Comparison of ENCODE assay signal across 1 cellular context in genomic region chr14:104798300-104799238, GRCh38.
TF ChIP-seq lines count a peak whose summit lies in the region.

No MANE protein-coding gene starts in this region.

TF ChIP-seq in HepG2, 621 proteins besides CTCF, POLR2A, EP300 and RAD21:
- TF ChIP-seq ZNF225 (CRISPR knock-in tag; IDR thresholded peaks at IDR 0.05) (no peak), KDM1A (CRISPR knock-in tag; IDR thresholded peaks at IDR 0.05) (peak; percentile 16; the same call in 1 of the 2 replicates), ZNF629 (CRISPR knock-in tag; conservative IDR thresholded peaks at IDR 0.05) (peak; percentile 94), TEAD3 (CRISPR knock-in tag; optimal IDR thresholded peaks at IDR 0.05; ENCODE audit: borderline replicate concordance) (no peak), ZNF180 (CRISPR knock-in tag; IDR thresholded peaks at IDR 0.05; ENCODE audit: borderline replicate concordance, low read depth) (no peak), TBP (CRISPR knock-in tag; IDR thresholded peaks at IDR 0.05) (no peak), ZNF674 (CRISPR knock-in tag; IDR thresholded peaks at IDR 0.05; ENCODE audit: low read depth) (no peak), EEA1 (CRISPR knock-in tag; IDR thresholded peaks at IDR 0.05; ENCODE audit: borderline replicate concordance) (no peak), ZNF83 (CRISPR knock-in tag; IDR thresholded peaks at IDR 0.05; ENCODE audit: borderline replicate concordance) (no peak), NR2C2 (CRISPR knock-in tag; IDR thresholded peaks at IDR 0.05; ENCODE audit: borderline replicate concordance) (no peak), ZFYVE20 (CRISPR knock-in tag; IDR thresholded peaks at IDR 0.05; ENCODE audit: borderline replicate concordance, low read depth) (no peak), FOXP4 (CRISPR knock-in tag; IDR thresholded peaks at IDR 0.05) (no peak), SMARCE1 (IDR thresholded peaks at IDR 0.05; ENCODE audit: borderline replicate concordance) (no peak), KLF12 (CRISPR knock-in tag; IDR thresholded peaks at IDR 0.05; ENCODE audit: borderline replicate concordance) (0 out of 2 replicates have a peak, but pooled peaks have one; percentile 36), FOXA1 (IDR thresholded peaks at IDR 0.05) (no peak), FOXA1 (CRISPR knock-in tag; IDR thresholded peaks at IDR 0.05) (no peak), ZNF20 (CRISPR knock-in tag; IDR thresholded peaks at IDR 0.05) (no peak), TFDP1 (CRISPR knock-in tag; IDR thresholded peaks at IDR 0.05; ENCODE audit: borderline replicate concordance) (no peak), GATA4 (IDR thresholded peaks at IDR 0.05; ENCODE audit: borderline replicate concordance, low read depth) (0 out of 2 replicates have a peak, but pooled peaks have one; percentile 13), ZNF547 (CRISPR knock-in tag; IDR thresholded peaks at IDR 0.05) (no peak), MIER2 (CRISPR knock-in tag; IDR thresholded peaks at IDR 0.05) (no peak), HNRNPK (IDR thresholded peaks at IDR 0.05; ENCODE audit: low read depth, low read length, poor library complexity, severe bottlenecking) (no peak), ZNF10 (CRISPR knock-in tag; IDR thresholded peaks at IDR 0.05; ENCODE audit: borderline replicate concordance, low read depth) (no peak), ZMYM4 (CRISPR knock-in tag; IDR thresholded peaks at IDR 0.05) (no peak), ZNF3 (CRISPR knock-in tag; IDR thresholded peaks at IDR 0.05) (peak; percentile 98), SETDB1 (CRISPR knock-in tag; IDR thresholded peaks at IDR 0.05; ENCODE audit: borderline replicate concordance) (no peak), MAZ (IDR thresholded peaks at IDR 0.05; ENCODE audit: borderline replicate concordance, low read depth, low read length) (no peak), MAZ (CRISPR knock-in tag; IDR thresholded peaks at IDR 0.05; ENCODE audit: low read depth) (no peak), ZNF7 (CRISPR knock-in tag; IDR thresholded peaks at IDR 0.05) (peak; percentile 48; the same call in 1 of the 2 replicates), TBX3 (IDR thresholded peaks at IDR 0.05; ENCODE audit: borderline replicate concordance) (no peak), TP53 (CRISPR knock-in tag; conservative IDR thresholded peaks at IDR 0.05) (no peak), ZNF704 (CRISPR knock-in tag; IDR thresholded peaks at IDR 0.05; ENCODE audit: borderline replicate concordance) (0 out of 2 replicates have a peak, but pooled peaks have one; percentile 2), ZSCAN21 (CRISPR knock-in tag; IDR thresholded peaks at IDR 0.05; ENCODE audit: borderline replicate concordance) (peak; percentile 64; the same call in 1 of the 2 replicates), JDP2 (CRISPR knock-in tag; IDR thresholded peaks at IDR 0.05; ENCODE audit: borderline replicate concordance) (no peak), ZNF709 (CRISPR knock-in tag; IDR thresholded peaks at IDR 0.05) (no peak), IKZF4 (CRISPR knock-in tag; IDR thresholded peaks at IDR 0.05; ENCODE audit: borderline replicate concordance, low read depth, not compliant biosample characterization) (no peak)
